In the genomic region with DNA sequence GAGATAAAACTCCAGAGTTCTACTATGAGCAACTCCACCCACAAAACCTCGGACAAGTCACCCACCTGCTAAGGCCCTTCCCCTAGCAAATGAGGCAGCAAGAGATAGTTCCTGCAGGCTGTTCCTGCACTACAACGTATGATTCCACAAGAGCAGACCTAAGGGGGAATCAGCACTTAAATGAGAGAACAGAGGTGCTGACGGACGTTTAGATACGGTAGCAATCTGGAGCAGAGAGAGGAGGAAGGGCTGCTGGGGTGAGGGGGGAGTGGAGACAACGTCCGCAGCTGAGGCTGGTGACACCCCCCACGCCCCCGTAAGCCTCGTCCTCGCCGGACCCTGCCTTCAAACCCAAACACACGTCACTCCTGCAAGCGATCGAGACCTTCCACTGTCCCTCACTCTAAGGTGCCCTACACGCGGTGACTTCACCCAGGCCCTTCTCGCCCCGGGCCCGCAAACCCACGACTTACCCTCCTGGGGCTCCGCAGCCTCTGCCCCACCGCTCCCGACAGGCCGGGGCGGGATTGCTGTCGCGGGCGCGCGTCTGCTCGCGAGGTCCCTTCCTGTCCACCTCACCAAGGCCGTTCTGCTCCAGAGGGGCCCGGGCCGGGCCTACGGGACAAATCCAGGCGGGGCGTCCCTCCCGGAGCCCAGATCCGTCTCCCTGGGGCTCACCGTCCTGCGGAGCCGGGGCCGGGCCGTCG, we compare ENCODE assay signal across 8 cellular contexts. TPM values are rescaled to one million over a fixed set of nuclear protein-coding genes. Genes with fewer than 3 reads are reported as not detected.
DNase-seq lines count a peak whose midpoint lies in the region; ATAC-seq and TF ChIP-seq lines count a peak whose summit lies in the region.

No MANE protein-coding gene starts in this region.

- H3K27me3 ChIP-seq in WERI-Rb-1 (ENCODE audit: insufficient read depth, low read depth, severe bottlenecking) (no peaks in the 10 kb centered on the region), lung (ENCODE audit: control insufficient read depth, insufficient read depth) (no peaks in the 10 kb centered on the region)

- peak overlapping the region; percentile 93 for H3K4me3 Mint-ChIP-seq in Calu3 (ENCODE audit: low read depth, unreplicated experiment)
- peak overlapping the region; percentile 89 for H3K4me3 Mint-ChIP-seq in stimulated activated effector memory CD8-positive, alpha-beta T cell treated with anti-CD3 and anti-CD28 coated beads, Interleukin-12 subunit alpha, Interleukin-12 subunit beta, amount 100 ng/mL, for 72 hours

- DNase-seq in Calu3 (peak; percentile 60), HT-29 (ENCODE audit: low spot score) (peak; percentile 45), WERI-Rb-1 (peak; percentile 27), dermis blood vessel endothelial cell (peak; percentile 54), lung (ENCODE audit: low spot score) (no peak), DMS114 treated with DMSO at 0.1 percent for 48 hours (lab: John Stamatoyannopoulos, UW; ENCODE audit: unreplicated experiment) (no peak)
- peak in 1 of 2 donors; percentile 29 for DNase-seq in stimulated activated effector memory CD8-positive, alpha-beta T cell treated with anti-CD3 and anti-CD28 coated beads, Interleukin-12 subunit alpha, Interleukin-12 subunit beta, amount 100 ng/mL, for 72 hours (ENCODE audit: low spot score in 2 of 2)

- no peak for TF ChIP-seq CTCF in Calu3 (IDR thresholded peaks at IDR 0.05; ENCODE audit: unreplicated experiment)
- no peak for TF ChIP-seq CTCF in WERI-Rb-1 (IDR thresholded peaks at IDR 0.05; ENCODE audit: low read depth, low read length)
- TF ChIP-seq CTCF in lung (IDR thresholded peaks at IDR 0.05; ENCODE audit: control extremely low read depth, extremely low read depth): no peak

- H3K36me3 ChIP-seq in WERI-Rb-1 (peaks cover 25% of the 10 kb centered on the region), lung (ENCODE audit: control insufficient read depth in 2 of 2, insufficient read depth in 2 of 2, low read length in 2 of 2) (peaks cover 11 to 22% of the 10 kb centered on the region in 2 donors)

- BruUV-seq in Calu3 (replicated peaks; lab: Mats Ljungman, UMichigan): no TSS peak

- H3K9me3 ChIP-seq in WERI-Rb-1 (ENCODE audit: severe bottlenecking): peaks cover 6% of the 10 kb centered on the region
- peaks cover 0 to 18% of the 10 kb centered on the region in 2 donors for H3K9me3 ChIP-seq in lung (ENCODE audit: control insufficient read depth in 2 of 2, insufficient read depth in 1 of 2, low read length in 1 of 2)

- CTCF ChIA-PET in Calu3 (lab: Charles Lee): no interaction called here

- peaks cover 18 to 25% of the 10 kb centered on the region in 2 donors for H3K4me1 ChIP-seq in lung (ENCODE audit: control insufficient read depth in 2 of 2, insufficient read depth in 2 of 2, low read length in 2 of 2)

- peak overlapping the region; percentile 70 for H3K4me3 ChIP-seq in WERI-Rb-1 (ENCODE audit: low read depth, low read length)
- peak overlapping the region; percentile 97 for H3K4me3 ChIP-seq in lung

- H3K9me3 Mint-ChIP-seq in Calu3 (ENCODE audit: low read depth, unreplicated experiment): peaks cover 23% of the 10 kb centered on the region
- H3K9me3 Mint-ChIP-seq in stimulated activated effector memory CD8-positive, alpha-beta T cell treated with anti-CD3 and anti-CD28 coated beads, Interleukin-12 subunit alpha, Interleukin-12 subunit beta, amount 100 ng/mL, for 72 hours: peaks cover 20% of the 10 kb centered on the region

- intact Hi-C loops in Calu3 (cut with micrococcal nuclease; ENCODE audit: unreplicated experiment): no loop called here

- peaks cover 14% of the 10 kb centered on the region for H3K27me3 Mint-ChIP-seq in Calu3 (ENCODE audit: unreplicated experiment)

- WGBS in lung, 2 donors: 0 to 1% methylated on average over 42 to 47 of the region's 47 CpGs

- peaks cover 57% of the 10 kb centered on the region for H3K36me3 Mint-ChIP-seq in Calu3 (ENCODE audit: insufficient read depth, unreplicated experiment)
- no peaks in the 10 kb centered on the region for H3K36me3 Mint-ChIP-seq in stimulated activated effector memory CD8-positive, alpha-beta T cell treated with anti-CD3 and anti-CD28 coated beads, Interleukin-12 subunit alpha, Interleukin-12 subunit beta, amount 100 ng/mL, for 72 hours

- peak overlapping the region; percentile 79 for H3K27ac Mint-ChIP-seq in Calu3 (ENCODE audit: unreplicated experiment)
- H3K27ac Mint-ChIP-seq in stimulated activated effector memory CD8-positive, alpha-beta T cell treated with anti-CD3 and anti-CD28 coated beads, Interleukin-12 subunit alpha, Interleukin-12 subunit beta, amount 100 ng/mL, for 72 hours: peak overlapping the region; percentile 94

- H3K4me1 Mint-ChIP-seq in Calu3 (ENCODE audit: low read depth, unreplicated experiment): peaks cover 11% of the 10 kb centered on the region
- H3K4me1 Mint-ChIP-seq in stimulated activated effector memory CD8-positive, alpha-beta T cell treated with anti-CD3 and anti-CD28 coated beads, Interleukin-12 subunit alpha, Interleukin-12 subunit beta, amount 100 ng/mL, for 72 hours: peaks cover 46% of the 10 kb centered on the region

- ATAC-seq in GM21390 (IDR thresholded peaks at IDR 0.05; ENCODE audit: unreplicated experiment) (peak; percentile 31), lung (ENCODE audit: insufficient read depth, low FRiP score) (peak; percentile 48)
- peak; percentile 57 for ATAC-seq in stimulated activated effector memory CD8-positive, alpha-beta T cell treated with anti-CD3 and anti-CD28 coated beads, Interleukin-12 subunit alpha, Interleukin-12 subunit beta, amount 100 ng/mL, for 72 hours

- H3K27ac ChIP-seq in WERI-Rb-1 (peak overlapping the region; percentile 66), lung (ENCODE audit: low read depth in 1 of 2, low read length in 1 of 2) (peak overlapping the region; percentile 93 to 98)

RNA-seq across cellular contexts. Expression of a gene that starts 0.6 kb away (rescaled TPM):
- 32.4 and 36.2 TPM in 2 replicates for total RNA-seq in Calu3 (2022)
- total RNA-seq in HT-29 (2014; rRNA removed; shearing (Covaris generic)): 17.2 and 22.5 TPM in 2 replicates
- total RNA-seq in dermis blood vessel endothelial cell: 16.8 and 18.7 TPM in 2 replicates
- total RNA-seq in lung: 10 to 100 TPM; 22.6 to 36.5 TPM
- 1 to 10 TPM; 9.3 to 9.4 TPM for polyA plus RNA-seq in lung

RNA-seq across cellular contexts. Expression of a gene that starts 47.8 kb away (rescaled TPM):
- total RNA-seq in Calu3 (2022): 0.29 and 0.71 TPM in 2 replicates
- 0.08 TPM in 1 of 2 replicates, not detected in the other for total RNA-seq in HT-29 (2014; rRNA removed; shearing (Covaris generic))
- total RNA-seq in dermis blood vessel endothelial cell: 0.19 and 0.34 TPM in 2 replicates
- 1 to 10 TPM; 5.2 to 9.0 TPM for total RNA-seq in lung
- 1 to 10 TPM; 1.4 to 3.8 TPM for polyA plus RNA-seq in lung

Comparison
In these comparisons a context has a peak if more than half of its experiments do, and no peak if none do; other contexts are left out.
1. DNase-seq: peak in Calu3 (single experiment), HT-29 (single experiment), WERI-Rb-1 (single experiment) and dermis blood vessel endothelial cell (single experiment); none in lung (single experiment) and DMS114 treated with DMSO at 0.1 percent for 48 hours (single experiment).
2. Peak in every context shown above with its lines, with median percentiles within 50 percentile points of each other: ATAC-seq.